Comparison of ENCODE assay signal across 8 cellular contexts in genomic region chr3:16265455-16265786, GRCh38. TPM values are rescaled to one million over a fixed set of nuclear protein-coding genes. Genes with fewer than 3 reads are reported as not detected.
DNase-seq lines count a peak whose midpoint lies in the region; ATAC-seq and TF ChIP-seq lines count a peak whose summit lies in the region.

No MANE protein-coding gene starts in this region.

- ATAC-seq in memory B cell (ENCODE audit: low read depth): no peak

- DNase-seq in activated naive CD4-positive, alpha-beta T cell treated with anti-CD3 and anti-CD28 coated beads, Interleukin-2, amount 50 U/mL, for 16 hours: no peak
- DNase-seq in memory B cell (ENCODE audit: low spot score in 2 of 2): no peak
- DNase-seq in type B pancreatic cell (ENCODE audit: extremely low spot score, unreplicated experiment): no peak
- DNase-seq in cerebellum (ENCODE audit: low spot score): no peak
- DNase-seq in retina: no peak
- DNase-seq in NK-92 treated with Interleukin-12 subunit alpha and Interleukin-12 subunit beta, amount 100 ng/mL, for 24 hours (lab: John Stamatoyannopoulos, UW): no peak

- H3K27me3 Mint-ChIP-seq in activated naive CD4-positive, alpha-beta T cell treated with anti-CD3 and anti-CD28 coated beads, Interleukin-2, amount 50 U/mL, for 24 hours: no peaks in the 10 kb centered on the region
- H3K27me3 Mint-ChIP-seq in brain (peaks cover 4% of the 10 kb centered on the region), memory B cell (no peaks in the 10 kb centered on the region), type B pancreatic cell (no peaks in the 10 kb centered on the region)

- peaks cover 41% of the 10 kb centered on the region for H3K4me1 Mint-ChIP-seq in activated naive CD4-positive, alpha-beta T cell treated with anti-CD3 and anti-CD28 coated beads, Interleukin-2, amount 50 U/mL, for 24 hours
- peaks cover 47% of the 10 kb centered on the region for H3K4me1 Mint-ChIP-seq in brain
- peaks cover 10% of the 10 kb centered on the region for H3K4me1 Mint-ChIP-seq in memory B cell
- peaks cover 19% of the 10 kb centered on the region for H3K4me1 Mint-ChIP-seq in type B pancreatic cell (ENCODE audit: unreplicated experiment)

- peak overlapping the region; percentile 99 for H3K27ac Mint-ChIP-seq in activated naive CD4-positive, alpha-beta T cell treated with anti-CD3 and anti-CD28 coated beads, Interleukin-2, amount 50 U/mL, for 24 hours
- H3K27ac Mint-ChIP-seq in brain: peak overlapping the region; percentile 94 to 99 (median 97)
- peak overlapping the region; percentile 98 for H3K27ac Mint-ChIP-seq in memory B cell
- peak overlapping the region; percentile 99 for H3K27ac Mint-ChIP-seq in type B pancreatic cell

- H3K4me3 Mint-ChIP-seq in activated naive CD4-positive, alpha-beta T cell treated with anti-CD3 and anti-CD28 coated beads, Interleukin-2, amount 50 U/mL, for 24 hours: peak overlapping the region; percentile 95
- H3K4me3 Mint-ChIP-seq in brain (peak overlapping the region; percentile 96 to 100 (median 99)), memory B cell (peak overlapping the region; percentile 99), type B pancreatic cell (peak overlapping the region; percentile 98)

- H3K9me3 Mint-ChIP-seq in activated naive CD4-positive, alpha-beta T cell treated with anti-CD3 and anti-CD28 coated beads, Interleukin-2, amount 50 U/mL, for 24 hours: no peaks in the 10 kb centered on the region
- H3K9me3 Mint-ChIP-seq in brain: peaks cover 0 to 4% (median 0%) of the 10 kb centered on the region in 5 experiments
- H3K9me3 Mint-ChIP-seq in memory B cell: no peaks in the 10 kb centered on the region
- no peaks in the 10 kb centered on the region for H3K9me3 Mint-ChIP-seq in type B pancreatic cell

- peaks cover 9% of the 10 kb centered on the region for H3K36me3 Mint-ChIP-seq in activated naive CD4-positive, alpha-beta T cell treated with anti-CD3 and anti-CD28 coated beads, Interleukin-2, amount 50 U/mL, for 24 hours
- H3K36me3 Mint-ChIP-seq in brain (peaks cover 6% of the 10 kb centered on the region), memory B cell (peaks cover 1% of the 10 kb centered on the region), type B pancreatic cell (no peaks in the 10 kb centered on the region)

- TF ChIP-seq CTCF in brain (conservative IDR thresholded peaks at IDR 0.05): no peak
- no peak for TF ChIP-seq CTCF in type B pancreatic cell (conservative IDR thresholded peaks at IDR 0.05)

RNA-seq across cellular contexts. Expression of gene OXNAD1, which starts 0.4 kb away (rescaled TPM):
- 3.7 TPM for polyA plus RNA-seq in brain (ENCODE audit: insufficient read depth, low read depth, low replicate concordance)
- total RNA-seq in type B pancreatic cell (ENCODE audit: low replicate concordance) (15.1 and 16.0 TPM in 2 replicates), cerebellum (28.9 TPM)

RNA-seq across cellular contexts. Expression of gene DPH3, which starts 0.7 kb away (rescaled TPM):
- 5.8 TPM for polyA plus RNA-seq in brain (ENCODE audit: insufficient read depth, low read depth, low replicate concordance)
- 30.0 and 30.2 TPM in 2 replicates for total RNA-seq in type B pancreatic cell (ENCODE audit: low replicate concordance)
- 16.1 TPM for total RNA-seq in cerebellum
